25 cellular contexts compared by ENCODE assay signal in genomic region chr6:25286891-25287290, GRCh38.
"Had no signal": no experiment of that assay in that cellular context is flagged by ENCODE, and none has a peak within 500 bp of the region (broad histone marks: within the 10 kb centered on the region; RNA-seq: fewer than 3 reads in every experiment).

No MANE protein-coding gene starts in this region.

- H3K9me3 Mint-ChIP-seq: nephron; stimulated activated effector memory CD8-positive, alpha-beta T cell treated with anti-CD3 and anti-CD28 coated beads, Interleukin-12 subunit alpha, Interleukin-12 subunit beta, amount 100 ng/mL, for 72 hours had no signal

- H3K27ac ChIP-seq: dorsolateral prefrontal cortex, left lung, prostate gland, right atrium auricular region, upper lobe of left lung, uterus had no signal

- H3K27me3 ChIP-seq: dorsolateral prefrontal cortex, esophagus squamous epithelium, left lung, right atrium auricular region, testis, tibial artery, upper lobe of left lung, uterus had no signal

- H3K4me2 ChIP-seq: smooth muscle cell had no signal

- H3K4me1 Mint-ChIP-seq: nephron; stimulated activated effector memory CD8-positive, alpha-beta T cell treated with anti-CD3 and anti-CD28 coated beads, Interleukin-12 subunit alpha, Interleukin-12 subunit beta, amount 100 ng/mL, for 72 hours had no signal

- H3K27ac Mint-ChIP-seq: nephron; stimulated activated effector memory CD8-positive, alpha-beta T cell treated with anti-CD3 and anti-CD28 coated beads, Interleukin-12 subunit alpha, Interleukin-12 subunit beta, amount 100 ng/mL, for 72 hours had no signal

- H3K9me3 ChIP-seq: esophagus squamous epithelium, left lung, prostate gland, right atrium auricular region, testis, tibial artery, upper lobe of left lung, uterus had no signal

- H3K27me3 Mint-ChIP-seq: naive thymus-derived CD4-positive, alpha-beta T cell had no signal

- H3K4me3 Mint-ChIP-seq: naive thymus-derived CD4-positive, alpha-beta T cell; nephron; stimulated activated effector memory CD8-positive, alpha-beta T cell treated with anti-CD3 and anti-CD28 coated beads, Interleukin-12 subunit alpha, Interleukin-12 subunit beta, amount 100 ng/mL, for 72 hours had no signal

- DNase-seq: cerebellar nuclear complex; dorsolateral prefrontal cortex; effector CD4-positive, alpha-beta T cell; esophagus squamous epithelium; kidney; left lung; mesendoderm; midbrain; naive thymus-derived CD4-positive, alpha-beta T cell; nucleus accumbens; stimulated activated CD4-positive, alpha-beta T cell treated with anti-CD3 and anti-CD28 coated beads, Interleukin-12 subunit alpha, Interleukin-12 subunit beta, amount 100 ng/mL, for 4 hours; stimulated activated CD4-positive, alpha-beta T cell treated with anti-CD3 and anti-CD28 coated beads, Interleukin-2, amount 100 ng/mL, for 24 hours; stimulated activated CD4-positive, alpha-beta T cell treated with anti-CD3 and anti-CD28 coated beads, Interleukin-4, amount 100 ng/mL, for 24 hours; stimulated activated naive CD4-positive, alpha-beta T cell treated with Interleukin-2 at 50 U/mL for 16 hours; substantia nigra; testis; tibial artery; upper lobe of left lung; uterus had no signal

- H3K4me1 ChIP-seq: prostate gland, right atrium auricular region, uterus had no signal

- ATAC-seq: left lung; naive thymus-derived CD4-positive, alpha-beta T cell; sciatic nerve; stimulated activated effector memory CD8-positive, alpha-beta T cell treated with anti-CD3 and anti-CD28 coated beads, Interleukin-12 subunit alpha, Interleukin-12 subunit beta, amount 100 ng/mL, for 72 hours had no signal

- H3K4me3 ChIP-seq: dorsolateral prefrontal cortex, esophagus squamous epithelium, left lung, prostate gland, right atrium auricular region, smooth muscle cell, testis, tibial artery, upper lobe of left lung, uterus had no signal

- H3K36me3 ChIP-seq: esophagus squamous epithelium, left lung, prostate gland, right atrium auricular region, upper lobe of left lung, uterus had no signal

- H3K36me3 Mint-ChIP-seq: stimulated activated effector memory CD8-positive, alpha-beta T cell treated with anti-CD3 and anti-CD28 coated beads, Interleukin-12 subunit alpha, Interleukin-12 subunit beta, amount 100 ng/mL, for 72 hours had no signal
